Comparison of ENCODE assay signal across 8 cellular contexts in the genomic region with DNA sequence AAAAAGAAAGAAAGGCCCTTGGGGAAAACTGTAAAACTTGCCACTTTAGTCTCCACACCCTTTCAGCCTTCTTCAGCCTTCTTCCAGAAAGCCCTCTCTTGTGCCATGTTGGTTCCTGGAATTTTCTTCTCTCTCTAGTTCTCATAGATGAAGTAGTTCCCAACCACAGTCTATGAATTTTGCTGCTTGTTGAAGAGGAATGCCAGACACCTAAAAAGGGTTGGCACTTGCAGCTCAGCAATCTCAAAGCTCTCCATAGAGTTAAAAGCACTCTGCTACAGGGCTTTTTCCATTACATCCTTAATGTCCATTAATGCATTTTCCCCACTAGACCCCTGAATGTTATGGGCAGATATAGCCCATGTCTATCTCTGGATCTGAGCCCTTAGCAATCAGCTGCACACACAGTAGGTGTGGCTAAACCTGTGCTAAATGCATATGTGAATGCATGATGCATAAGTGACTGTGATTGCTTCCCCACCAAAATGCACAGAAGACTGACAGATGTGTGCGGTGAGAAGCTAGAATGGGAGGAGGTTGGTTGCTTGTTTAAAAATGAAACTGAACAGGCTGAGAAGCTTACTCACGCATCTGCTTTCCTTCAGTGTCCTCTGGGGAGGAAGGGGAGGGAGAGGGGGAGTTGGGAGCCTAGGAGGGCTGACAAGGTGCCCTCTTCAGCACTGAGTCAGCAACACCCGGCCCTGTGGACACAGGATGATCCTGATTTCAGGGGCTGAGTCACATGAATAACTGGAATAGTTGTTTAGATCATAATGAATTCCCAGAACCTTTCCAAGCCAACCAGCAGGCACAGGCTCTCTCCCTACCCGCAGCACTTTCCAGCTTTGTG.
DNase-seq lines count a peak whose midpoint lies in the region; ATAC-seq and TF ChIP-seq lines count a peak whose summit lies in the region.

No MANE protein-coding gene starts in this region.

- peaks cover 10% of the 10 kb centered on the region for H3K27me3 Mint-ChIP-seq in nephron progenitor cell (ENCODE audit: low read depth, poor library complexity)

- peak overlapping the region; percentile 6 for H3K27ac Mint-ChIP-seq in nephron progenitor cell

- H3K4me3 Mint-ChIP-seq in nephron progenitor cell = no peak overlapping the region

- CTCF ChIA-PET in BJ (lab: Yijun Ruan, JAX) = interaction anchor here (0.6 to 1.3 kb wide), 3 partner anchors 44 to 548 kb away, joined by 3 to 5 read pairs (median 4); no protein-coding TSS in a partner anchor

- ATAC-seq in GM19025 (IDR thresholded peaks at IDR 0.05; ENCODE audit: low read depth, unreplicated experiment) = peak; percentile 53
- peak; percentile 58 for ATAC-seq in HG03135 (IDR thresholded peaks at IDR 0.05; ENCODE audit: unreplicated experiment)
- no peak for ATAC-seq in HG03571 (IDR thresholded peaks at IDR 0.05; ENCODE audit: unreplicated experiment)

- peak; percentile 99 for DNase-seq in BJ (ENCODE audit: low read depth)
- DNase-seq in SJCRH30 = peak; percentile 92 to 94
- no peak for DNase-seq in nephron progenitor cell
- no peak for DNase-seq in central memory CD4-positive, alpha-beta T cell

- H3K9me3 ChIP-seq in SJCRH30 (replicated peaks) (no peaks in the 10 kb centered on the region), esophagus (ENCODE audit: control insufficient read depth in 2 of 2, insufficient read depth in 1 of 2, low read depth in 1 of 2, low read length in 1 of 2) (no peaks in the 10 kb centered on the region)

- H3K4me1 Mint-ChIP-seq in nephron progenitor cell = peaks cover 62% of the 10 kb centered on the region

- 5 to 22% methylated on average over 4 of the region's 4 CpGs for WGBS in esophagus, 2 donors

- POLR2A ChIA-PET in BJ (lab: Charles Lee) = no interaction called here

- H3K36me3 Mint-ChIP-seq in nephron progenitor cell (ENCODE audit: low read depth) = no peaks in the 10 kb centered on the region

- H3K27me3 ChIP-seq in BJ (ENCODE audit: control insufficient read depth, insufficient read depth, low read length) (no peaks in the 10 kb centered on the region), SJCRH30 (no peaks in the 10 kb centered on the region), esophagus (ENCODE audit: control insufficient read depth in 1 of 2, insufficient read depth in 2 of 2, low read length in 2 of 2) (no peaks in the 10 kb centered on the region)

- H3K36me3 ChIP-seq in BJ (ENCODE audit: control insufficient read depth, insufficient read depth, low read length) (no peaks in the 10 kb centered on the region), SJCRH30 (no peaks in the 10 kb centered on the region), esophagus (ENCODE audit: control insufficient read depth in 2 of 2, insufficient read depth in 2 of 2, low read length in 1 of 2) (no peaks in the 10 kb centered on the region)

- H3K27ac ChIP-seq in SJCRH30 = peak overlapping the region; percentile 78
- peak overlapping the region; percentile 40 to 57 for H3K27ac ChIP-seq in esophagus (ENCODE audit: low read depth in 2 of 2, low read length in 1 of 2)

- no peaks in the 10 kb centered on the region for H3K9me3 Mint-ChIP-seq in nephron progenitor cell

- H3K4me1 ChIP-seq in SJCRH30 (peaks cover 31% of the 10 kb centered on the region), esophagus (ENCODE audit: control insufficient read depth in 2 of 2, insufficient read depth in 2 of 2, low read length in 1 of 2) (peaks cover 2 to 6% of the 10 kb centered on the region in 2 donors)

- H3K4me3 ChIP-seq in BJ (ENCODE audit: low read depth, low read length) (peak overlapping the region; percentile 13; the same call in 1 of the 2 replicates), SJCRH30 (peak overlapping the region; percentile 27), esophagus (ENCODE audit: low read depth in 1 of 2, low read length in 2 of 2) (no peak overlapping the region)

- TF ChIP-seq CTCF in BJ (IDR thresholded peaks at IDR 0.05; ENCODE audit: insufficient read depth, low read depth, low read length) = no peak
- TF ChIP-seq CTCF in nephron progenitor cell (IDR thresholded peaks at IDR 0.05) = no peak

Comparison
In these comparisons a context has a peak if more than half of its experiments do, and no peak if none do; other contexts are left out.
1. DNase-seq: peak in BJ (single experiment) and SJCRH30 (2 of 2); none in nephron progenitor cell (single experiment) and central memory CD4-positive, alpha-beta T cell (single experiment).
2. H3K4me3 ChIP-seq: peak in BJ (single experiment) and SJCRH30 (single experiment); none in esophagus (0 of 2).